ENCODE assay signal across 1 cellular context in the genomic region with DNA sequence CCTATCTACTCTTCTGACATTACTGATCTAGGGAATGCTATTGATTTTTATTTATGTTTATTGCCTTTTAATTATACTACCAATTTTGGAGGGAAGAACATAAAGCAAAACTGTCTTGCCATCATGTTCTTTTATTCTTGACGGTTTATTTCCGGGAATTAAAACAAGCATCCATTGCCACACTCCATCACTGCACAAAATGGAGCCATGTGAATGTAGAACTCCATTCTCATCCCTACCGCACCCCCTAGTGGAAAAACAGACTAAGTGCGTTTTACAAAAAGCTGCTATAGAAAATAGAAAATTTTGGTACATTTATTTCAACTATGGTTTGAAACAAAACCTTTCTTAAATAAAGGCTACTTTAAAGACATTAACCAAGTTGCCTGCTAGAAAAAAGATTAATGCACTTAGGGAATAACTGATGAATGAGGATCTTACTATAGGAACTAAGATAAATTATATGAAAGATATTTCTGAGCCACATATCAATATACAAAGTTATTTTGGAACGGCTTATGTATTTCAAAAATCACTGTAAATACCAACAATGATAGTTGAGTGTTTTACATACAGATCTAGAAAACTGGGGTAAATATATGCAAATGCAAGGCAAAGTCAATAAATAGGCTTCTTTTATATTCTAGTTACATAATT.
A peak's percentile ranks its signal among the peaks of the same experiment; 100 is the strongest.
TF ChIP-seq lines count a peak whose summit lies in the region.

No MANE protein-coding gene starts in this region.

TF ChIP-seq in GM12878, 131 proteins besides CTCF, POLR2A, EP300 and RAD21 (continued from another document):
- TF ChIP-seq, protein P1, sequence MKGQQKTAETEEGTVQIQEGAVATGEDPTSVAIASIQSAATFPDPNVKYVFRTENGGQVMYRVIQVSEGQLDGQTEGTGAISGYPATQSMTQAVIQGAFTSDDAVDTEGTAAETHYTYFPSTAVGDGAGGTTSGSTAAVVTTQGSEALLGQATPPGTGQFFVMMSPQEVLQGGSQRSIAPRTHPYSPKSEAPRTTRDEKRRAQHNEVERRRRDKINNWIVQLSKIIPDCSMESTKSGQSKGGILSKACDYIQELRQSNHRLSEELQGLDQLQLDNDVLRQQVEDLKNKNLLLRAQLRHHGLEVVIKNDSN (IDR thresholded peaks at IDR 0.05; ENCODE audit: borderline replicate concordance, extremely low read length, insufficient read depth, low read depth, low read length), result no peak
- no peak for TF ChIP-seq SREBF1 (IDR thresholded peaks at IDR 0.05; ENCODE audit: low read length)
- no peak for TF ChIP-seq SUZ12 (IDR thresholded peaks at IDR 0.05; ENCODE audit: unreplicated experiment)
- no peak for TF ChIP-seq IRF3 (IDR thresholded peaks at IDR 0.05)
- 0 out of 2 replicates have a peak, but pooled peaks have one; percentile 10 for TF ChIP-seq RAD51 (IDR thresholded peaks at IDR 0.05)
- TF ChIP-seq, protein P2, sequence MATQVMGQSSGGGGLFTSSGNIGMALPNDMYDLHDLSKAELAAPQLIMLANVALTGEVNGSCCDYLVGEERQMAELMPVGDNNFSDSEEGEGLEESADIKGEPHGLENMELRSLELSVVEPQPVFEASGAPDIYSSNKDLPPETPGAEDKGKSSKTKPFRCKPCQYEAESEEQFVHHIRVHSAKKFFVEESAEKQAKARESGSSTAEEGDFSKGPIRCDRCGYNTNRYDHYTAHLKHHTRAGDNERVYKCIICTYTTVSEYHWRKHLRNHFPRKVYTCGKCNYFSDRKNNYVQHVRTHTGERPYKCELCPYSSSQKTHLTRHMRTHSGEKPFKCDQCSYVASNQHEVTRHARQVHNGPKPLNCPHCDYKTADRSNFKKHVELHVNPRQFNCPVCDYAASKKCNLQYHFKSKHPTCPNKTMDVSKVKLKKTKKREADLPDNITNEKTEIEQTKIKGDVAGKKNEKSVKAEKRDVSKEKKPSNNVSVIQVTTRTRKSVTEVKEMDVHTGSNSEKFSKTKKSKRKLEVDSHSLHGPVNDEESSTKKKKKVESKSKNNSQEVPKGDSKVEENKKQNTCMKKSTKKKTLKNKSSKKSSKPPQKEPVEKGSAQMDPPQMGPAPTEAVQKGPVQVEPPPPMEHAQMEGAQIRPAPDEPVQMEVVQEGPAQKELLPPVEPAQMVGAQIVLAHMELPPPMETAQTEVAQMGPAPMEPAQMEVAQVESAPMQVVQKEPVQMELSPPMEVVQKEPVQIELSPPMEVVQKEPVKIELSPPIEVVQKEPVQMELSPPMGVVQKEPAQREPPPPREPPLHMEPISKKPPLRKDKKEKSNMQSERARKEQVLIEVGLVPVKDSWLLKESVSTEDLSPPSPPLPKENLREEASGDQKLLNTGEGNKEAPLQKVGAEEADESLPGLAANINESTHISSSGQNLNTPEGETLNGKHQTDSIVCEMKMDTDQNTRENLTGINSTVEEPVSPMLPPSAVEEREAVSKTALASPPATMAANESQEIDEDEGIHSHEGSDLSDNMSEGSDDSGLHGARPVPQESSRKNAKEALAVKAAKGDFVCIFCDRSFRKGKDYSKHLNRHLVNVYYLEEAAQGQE (IDR thresholded peaks at IDR 0.05; ENCODE audit: low read depth, low read length), result no peak
- TF ChIP-seq PKNOX1 (IDR thresholded peaks at IDR 0.05), result no peak
- peak; percentile 94 for TF ChIP-seq SMC3 (IDR thresholded peaks at IDR 0.05; ENCODE audit: borderline replicate concordance, low read length)
